Comparison of ENCODE assay signal across 8 cellular contexts in the genomic region with DNA sequence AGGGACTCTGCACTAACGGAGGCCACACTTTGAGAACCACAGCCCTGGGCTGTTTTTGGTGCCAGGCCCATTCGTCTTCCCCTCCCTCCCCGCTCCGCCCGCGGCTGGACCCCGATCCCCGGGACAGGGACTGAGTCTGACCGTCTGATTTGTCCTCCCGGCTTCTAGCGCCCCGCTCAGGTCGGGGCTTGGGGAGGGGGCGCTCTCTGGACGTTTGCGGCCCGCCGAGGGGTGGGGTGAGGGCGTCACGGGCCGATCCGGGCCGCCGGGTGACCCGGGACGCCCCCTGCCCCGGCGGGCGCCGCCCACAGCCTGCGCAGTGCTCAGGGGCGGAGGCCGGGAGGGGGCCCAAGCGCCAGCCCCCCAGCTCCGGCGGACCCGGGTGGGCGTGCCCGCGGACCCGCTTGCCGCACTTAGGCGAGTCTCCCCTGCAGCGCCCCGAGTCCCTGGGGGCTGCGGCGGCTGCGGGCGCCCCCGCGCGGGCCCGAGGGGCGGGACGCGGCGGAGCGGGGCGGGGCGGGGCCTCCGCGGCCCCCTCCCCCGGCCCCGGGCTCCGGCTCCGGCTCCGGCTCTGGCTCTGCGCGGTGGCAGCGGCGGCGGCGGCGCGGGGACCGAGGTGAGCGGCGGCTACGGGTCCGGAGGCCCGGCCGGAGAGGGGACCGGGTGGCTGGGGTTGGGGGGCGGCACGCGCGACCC. TPM values are rescaled to one million over a fixed set of nuclear protein-coding genes. Genes with fewer than 3 reads are reported as not detected.
DNase-seq lines count a peak whose midpoint lies in the region; FAIRE-seq lines count a peak whose summit lies in the region.

No MANE protein-coding gene starts in this region.

- DNase-seq in activated T-cell treated with anti-CD3 and anti-CD28 coated beads for 1 hour (ENCODE audit: low read depth): peak; percentile 13
- no peak for DNase-seq in activated T-cell treated with anti-CD3 and anti-CD28 coated beads for 4 hours
- DNase-seq in activated naive CD4-positive, alpha-beta T cell treated with anti-CD3 and anti-CD28 coated beads, Interleukin-2, amount 50 U/mL, for 16 hours: peak; percentile 51
- no peak for DNase-seq in small intestine
- no peak for DNase-seq in T1000 (lab: John Stamatoyannopoulos, UW)
- no peak for DNase-seq in NCI-H2081 (lab: John Stamatoyannopoulos, UW)
- no peak for DNase-seq in pons (ENCODE audit: low spot score)

- WGBS in small intestine, 3 donors: 0 to 1% (median 1%) methylated on average over 29 to 87 of the region's 87 CpGs

- H3K9me3 ChIP-seq in iPS-18a (ENCODE audit: control insufficient read depth, low read depth, low read length) (no peaks in the 10 kb centered on the region), small intestine (ENCODE audit: control insufficient read depth, low read depth) (no peaks in the 10 kb centered on the region)

- no peak overlapping the region for H3K9ac ChIP-seq in iPS-18a (ENCODE audit: low read length)

- H3K4me1 ChIP-seq in iPS-18a (ENCODE audit: control insufficient read depth, low read depth, low read length) (no peaks in the 10 kb centered on the region), small intestine (ENCODE audit: control insufficient read depth in 2 of 2, insufficient read depth in 1 of 2, low read depth in 1 of 2, low read length in 1 of 2) (no peaks in the 10 kb centered on the region)

- no peak for FAIRE-seq in small intestine (lab: Jason Lieb, UNC)

- H3K36me3 ChIP-seq in iPS-18a (ENCODE audit: control insufficient read depth, low read depth, low read length) (no peaks in the 10 kb centered on the region), small intestine (ENCODE audit: control insufficient read depth in 2 of 2, insufficient read depth in 2 of 2, low read length in 2 of 2) (no peaks in the 10 kb centered on the region)

- H3K4me3 ChIP-seq in iPS-18a (ENCODE audit: low read length): peak overlapping the region; percentile 52
- peak overlapping the region; percentile 38 to 66 for H3K4me3 ChIP-seq in small intestine (ENCODE audit: low read depth in 1 of 2, low read length in 2 of 2)

- H3K27ac ChIP-seq in iPS-18a (ENCODE audit: low read length): no peak overlapping the region
- H3K27ac ChIP-seq in small intestine (ENCODE audit: low read depth in 1 of 2, low read length in 1 of 2): peak overlapping the region; percentile 74 to 78

- H3K27me3 ChIP-seq in iPS-18a (ENCODE audit: control insufficient read depth, insufficient read depth, low read length): peaks cover 26% of the 10 kb centered on the region
- no peaks in the 10 kb centered on the region for H3K27me3 ChIP-seq in small intestine (ENCODE audit: control insufficient read depth in 2 of 2, insufficient read depth in 2 of 2, low read length in 2 of 2)

RNA-seq across cellular contexts. Expression of gene PRR5, which starts 33.7 kb away (rescaled TPM):
- 10 to 100 TPM; 37.0 to 80.5 (median 73.1) TPM for polyA plus RNA-seq in small intestine

Comparison
In these comparisons a context has a peak if more than half of its experiments do, and no peak if none do; other contexts are left out.
1. DNase-seq: peak in activated T-cell treated with anti-CD3 and anti-CD28 coated beads for 1 hour (single experiment) and activated naive CD4-positive, alpha-beta T cell treated with anti-CD3 and anti-CD28 coated beads, Interleukin-2, amount 50 U/mL, for 16 hours (single experiment); none in activated T-cell treated with anti-CD3 and anti-CD28 coated beads for 4 hours (single experiment), small intestine (single experiment), T1000 (single experiment), NCI-H2081 (0 of 2) and pons (single experiment).